1 cellular context compared by ENCODE assay signal in the genomic region with DNA sequence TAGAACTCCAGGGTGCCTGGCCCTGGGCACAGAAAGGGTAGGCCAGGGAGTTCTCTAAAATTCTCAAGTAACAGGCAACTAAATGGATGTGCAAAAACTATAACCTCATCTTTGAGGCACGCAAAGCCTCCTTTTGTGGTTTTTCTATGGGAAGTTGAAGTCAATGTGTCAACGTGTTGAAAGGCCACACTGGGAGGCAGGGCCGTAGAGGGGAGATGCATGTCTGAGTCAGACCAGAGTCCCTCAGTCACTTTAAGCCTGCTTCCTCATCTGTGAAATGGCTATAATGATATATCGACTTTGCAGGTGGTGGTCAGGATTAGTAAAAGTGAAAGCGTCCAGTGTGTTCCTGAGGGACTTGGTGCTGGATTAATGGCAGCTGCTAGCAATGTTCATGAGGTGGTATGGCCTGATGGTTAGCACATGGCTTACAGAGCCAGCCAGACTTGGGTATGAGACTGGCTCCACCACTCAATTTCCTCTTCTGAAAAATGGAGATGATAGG.
TF ChIP-seq lines count a peak whose summit lies in the region.

No MANE protein-coding gene starts in this region.

TF ChIP-seq in GM12878, 131 proteins besides CTCF, POLR2A, EP300 and RAD21 (continued from another document and continues in another):
- TF ChIP-seq IKZF2 (IDR thresholded peaks at IDR 0.05) (peak; percentile 99 to 100), PAX5 (IDR thresholded peaks at IDR 0.05; ENCODE audit: borderline replicate concordance, low read depth, low read length) (peak; percentile 86; the same call in 1 of the 2 replicates), IRF4 (IDR thresholded peaks at IDR 0.05; ENCODE audit: low read depth, low read length) (peak; percentile 98), NR2C2 (IDR thresholded peaks at IDR 0.05; ENCODE audit: borderline replicate concordance, control insufficient read depth, insufficient read length, low read depth) (no peak), LARP7 (IDR thresholded peaks at IDR 0.05) (no peak), NFIC (IDR thresholded peaks at IDR 0.05; ENCODE audit: low read depth, low read length) (peak; percentile 98), EED (IDR thresholded peaks at IDR 0.05; ENCODE audit: low read depth) (peak; percentile 100), MYC (IDR thresholded peaks at IDR 0.05; ENCODE audit: insufficient read depth, insufficient read length, insufficient replicate concordance, low read length, severe bottlenecking) (no peak), JUND (IDR thresholded peaks at IDR 0.05; ENCODE audit: low read depth, low read length) (peak; percentile 87; the same call in 1 of the 2 replicates), TCF3 (IDR thresholded peaks at IDR 0.05; ENCODE audit: borderline replicate concordance, insufficient read depth, low read depth, low read length) (peak; percentile 82), POLR2AphosphoS2 (IDR thresholded peaks at IDR 0.05; ENCODE audit: low read depth, low read length) (no peak), TBL1XR1 (IDR thresholded peaks at IDR 0.05; ENCODE audit: low read depth, low read length) (peak; percentile 87), GABPA (IDR thresholded peaks at IDR 0.05; ENCODE audit: low read depth) (0 out of 2 replicates have a peak, but pooled peaks have one; percentile 27), SMARCA5 (IDR thresholded peaks at IDR 0.05) (0 out of 2 replicates have a peak, but pooled peaks have one; percentile 11), ZNF622 (IDR thresholded peaks at IDR 0.05) (no peak), ZNF24 (IDR thresholded peaks at IDR 0.05) (peak; percentile 97), SREBF1 (IDR thresholded peaks at IDR 0.05; ENCODE audit: low read length) (no peak), PAX8 (IDR thresholded peaks at IDR 0.05) (no peak), MEF2B (IDR thresholded peaks at IDR 0.05; ENCODE audit: partially characterized antibody, poor library complexity, severe bottlenecking) (peak; percentile 93), CREM (IDR thresholded peaks at IDR 0.05; ENCODE audit: low read depth) (peak; percentile 79), BCL11A (IDR thresholded peaks at IDR 0.05; ENCODE audit: low read depth, low read length) (peak; percentile 95), MTA2 (IDR thresholded peaks at IDR 0.05; ENCODE audit: low read depth) (peak; percentile 96), NFXL1 (IDR thresholded peaks at IDR 0.05; ENCODE audit: borderline replicate concordance) (no peak), NBN (IDR thresholded peaks at IDR 0.05) (peak; percentile 89), KLF5 (IDR thresholded peaks at IDR 0.05; ENCODE audit: partially characterized antibody) (no peak)
- TF ChIP-seq, protein P1, sequence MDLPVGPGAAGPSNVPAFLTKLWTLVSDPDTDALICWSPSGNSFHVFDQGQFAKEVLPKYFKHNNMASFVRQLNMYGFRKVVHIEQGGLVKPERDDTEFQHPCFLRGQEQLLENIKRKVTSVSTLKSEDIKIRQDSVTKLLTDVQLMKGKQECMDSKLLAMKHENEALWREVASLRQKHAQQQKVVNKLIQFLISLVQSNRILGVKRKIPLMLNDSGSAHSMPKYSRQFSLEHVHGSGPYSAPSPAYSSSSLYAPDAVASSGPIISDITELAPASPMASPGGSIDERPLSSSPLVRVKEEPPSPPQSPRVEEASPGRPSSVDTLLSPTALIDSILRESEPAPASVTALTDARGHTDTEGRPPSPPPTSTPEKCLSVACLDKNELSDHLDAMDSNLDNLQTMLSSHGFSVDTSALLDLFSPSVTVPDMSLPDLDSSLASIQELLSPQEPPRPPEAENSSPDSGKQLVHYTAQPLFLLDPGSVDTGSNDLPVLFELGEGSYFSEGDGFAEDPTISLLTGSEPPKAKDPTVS (IDR thresholded peaks at IDR 0.05; ENCODE audit: low read depth, low read length): no peak
- TF ChIP-seq, protein P2, sequence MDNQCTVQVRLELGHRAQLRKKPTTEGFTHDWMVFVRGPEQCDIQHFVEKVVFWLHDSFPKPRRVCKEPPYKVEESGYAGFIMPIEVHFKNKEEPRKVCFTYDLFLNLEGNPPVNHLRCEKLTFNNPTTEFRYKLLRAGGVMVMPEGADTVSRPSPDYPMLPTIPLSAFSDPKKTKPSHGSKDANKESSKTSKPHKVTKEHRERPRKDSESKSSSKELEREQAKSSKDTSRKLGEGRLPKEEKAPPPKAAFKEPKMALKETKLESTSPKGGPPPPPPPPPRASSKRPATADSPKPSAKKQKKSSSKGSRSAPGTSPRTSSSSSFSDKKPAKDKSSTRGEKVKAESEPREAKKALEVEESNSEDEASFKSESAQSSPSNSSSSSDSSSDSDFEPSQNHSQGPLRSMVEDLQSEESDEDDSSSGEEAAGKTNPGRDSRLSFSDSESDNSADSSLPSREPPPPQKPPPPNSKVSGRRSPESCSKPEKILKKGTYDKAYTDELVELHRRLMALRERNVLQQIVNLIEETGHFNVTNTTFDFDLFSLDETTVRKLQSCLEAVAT (IDR thresholded peaks at IDR 0.05): peak; percentile 76
- TF ChIP-seq, protein P3, sequence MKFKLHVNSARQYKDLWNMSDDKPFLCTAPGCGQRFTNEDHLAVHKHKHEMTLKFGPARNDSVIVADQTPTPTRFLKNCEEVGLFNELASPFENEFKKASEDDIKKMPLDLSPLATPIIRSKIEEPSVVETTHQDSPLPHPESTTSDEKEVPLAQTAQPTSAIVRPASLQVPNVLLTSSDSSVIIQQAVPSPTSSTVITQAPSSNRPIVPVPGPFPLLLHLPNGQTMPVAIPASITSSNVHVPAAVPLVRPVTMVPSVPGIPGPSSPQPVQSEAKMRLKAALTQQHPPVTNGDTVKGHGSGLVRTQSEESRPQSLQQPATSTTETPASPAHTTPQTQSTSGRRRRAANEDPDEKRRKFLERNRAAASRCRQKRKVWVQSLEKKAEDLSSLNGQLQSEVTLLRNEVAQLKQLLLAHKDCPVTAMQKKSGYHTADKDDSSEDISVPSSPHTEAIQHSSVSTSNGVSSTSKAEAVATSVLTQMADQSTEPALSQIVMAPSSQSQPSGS (IDR thresholded peaks at IDR 0.05; ENCODE audit: low read length): peak; percentile 97
- TF ChIP-seq, protein P4, sequence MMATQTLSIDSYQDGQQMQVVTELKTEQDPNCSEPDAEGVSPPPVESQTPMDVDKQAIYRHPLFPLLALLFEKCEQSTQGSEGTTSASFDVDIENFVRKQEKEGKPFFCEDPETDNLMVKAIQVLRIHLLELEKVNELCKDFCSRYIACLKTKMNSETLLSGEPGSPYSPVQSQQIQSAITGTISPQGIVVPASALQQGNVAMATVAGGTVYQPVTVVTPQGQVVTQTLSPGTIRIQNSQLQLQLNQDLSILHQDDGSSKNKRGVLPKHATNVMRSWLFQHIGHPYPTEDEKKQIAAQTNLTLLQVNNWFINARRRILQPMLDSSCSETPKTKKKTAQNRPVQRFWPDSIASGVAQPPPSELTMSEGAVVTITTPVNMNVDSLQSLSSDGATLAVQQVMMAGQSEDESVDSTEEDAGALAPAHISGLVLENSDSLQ (IDR thresholded peaks at IDR 0.05): peak; percentile 75
- TF ChIP-seq, protein P5, sequence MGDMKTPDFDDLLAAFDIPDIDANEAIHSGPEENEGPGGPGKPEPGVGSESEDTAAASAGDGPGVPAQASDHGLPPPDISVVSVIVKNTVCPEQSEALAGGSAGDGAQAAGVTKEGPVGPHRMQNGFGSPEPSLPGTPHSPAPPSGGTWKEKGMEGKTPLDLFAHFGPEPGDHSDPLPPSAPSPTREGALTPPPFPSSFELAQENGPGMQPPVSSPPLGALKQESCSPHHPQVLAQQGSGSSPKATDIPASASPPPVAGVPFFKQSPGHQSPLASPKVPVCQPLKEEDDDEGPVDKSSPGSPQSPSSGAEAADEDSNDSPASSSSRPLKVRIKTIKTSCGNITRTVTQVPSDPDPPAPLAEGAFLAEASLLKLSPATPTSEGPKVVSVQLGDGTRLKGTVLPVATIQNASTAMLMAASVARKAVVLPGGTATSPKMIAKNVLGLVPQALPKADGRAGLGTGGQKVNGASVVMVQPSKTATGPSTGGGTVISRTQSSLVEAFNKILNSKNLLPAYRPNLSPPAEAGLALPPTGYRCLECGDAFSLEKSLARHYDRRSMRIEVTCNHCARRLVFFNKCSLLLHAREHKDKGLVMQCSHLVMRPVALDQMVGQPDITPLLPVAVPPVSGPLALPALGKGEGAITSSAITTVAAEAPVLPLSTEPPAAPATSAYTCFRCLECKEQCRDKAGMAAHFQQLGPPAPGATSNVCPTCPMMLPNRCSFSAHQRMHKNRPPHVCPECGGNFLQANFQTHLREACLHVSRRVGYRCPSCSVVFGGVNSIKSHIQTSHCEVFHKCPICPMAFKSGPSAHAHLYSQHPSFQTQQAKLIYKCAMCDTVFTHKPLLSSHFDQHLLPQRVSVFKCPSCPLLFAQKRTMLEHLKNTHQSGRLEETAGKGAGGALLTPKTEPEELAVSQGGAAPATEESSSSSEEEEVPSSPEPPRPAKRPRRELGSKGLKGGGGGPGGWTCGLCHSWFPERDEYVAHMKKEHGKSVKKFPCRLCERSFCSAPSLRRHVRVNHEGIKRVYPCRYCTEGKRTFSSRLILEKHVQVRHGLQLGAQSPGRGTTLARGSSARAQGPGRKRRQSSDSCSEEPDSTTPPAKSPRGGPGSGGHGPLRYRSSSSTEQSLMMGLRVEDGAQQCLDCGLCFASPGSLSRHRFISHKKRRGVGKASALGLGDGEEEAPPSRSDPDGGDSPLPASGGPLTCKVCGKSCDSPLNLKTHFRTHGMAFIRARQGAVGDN (IDR thresholded peaks at IDR 0.05): peak; percentile 98
- TF ChIP-seq, protein P6, sequence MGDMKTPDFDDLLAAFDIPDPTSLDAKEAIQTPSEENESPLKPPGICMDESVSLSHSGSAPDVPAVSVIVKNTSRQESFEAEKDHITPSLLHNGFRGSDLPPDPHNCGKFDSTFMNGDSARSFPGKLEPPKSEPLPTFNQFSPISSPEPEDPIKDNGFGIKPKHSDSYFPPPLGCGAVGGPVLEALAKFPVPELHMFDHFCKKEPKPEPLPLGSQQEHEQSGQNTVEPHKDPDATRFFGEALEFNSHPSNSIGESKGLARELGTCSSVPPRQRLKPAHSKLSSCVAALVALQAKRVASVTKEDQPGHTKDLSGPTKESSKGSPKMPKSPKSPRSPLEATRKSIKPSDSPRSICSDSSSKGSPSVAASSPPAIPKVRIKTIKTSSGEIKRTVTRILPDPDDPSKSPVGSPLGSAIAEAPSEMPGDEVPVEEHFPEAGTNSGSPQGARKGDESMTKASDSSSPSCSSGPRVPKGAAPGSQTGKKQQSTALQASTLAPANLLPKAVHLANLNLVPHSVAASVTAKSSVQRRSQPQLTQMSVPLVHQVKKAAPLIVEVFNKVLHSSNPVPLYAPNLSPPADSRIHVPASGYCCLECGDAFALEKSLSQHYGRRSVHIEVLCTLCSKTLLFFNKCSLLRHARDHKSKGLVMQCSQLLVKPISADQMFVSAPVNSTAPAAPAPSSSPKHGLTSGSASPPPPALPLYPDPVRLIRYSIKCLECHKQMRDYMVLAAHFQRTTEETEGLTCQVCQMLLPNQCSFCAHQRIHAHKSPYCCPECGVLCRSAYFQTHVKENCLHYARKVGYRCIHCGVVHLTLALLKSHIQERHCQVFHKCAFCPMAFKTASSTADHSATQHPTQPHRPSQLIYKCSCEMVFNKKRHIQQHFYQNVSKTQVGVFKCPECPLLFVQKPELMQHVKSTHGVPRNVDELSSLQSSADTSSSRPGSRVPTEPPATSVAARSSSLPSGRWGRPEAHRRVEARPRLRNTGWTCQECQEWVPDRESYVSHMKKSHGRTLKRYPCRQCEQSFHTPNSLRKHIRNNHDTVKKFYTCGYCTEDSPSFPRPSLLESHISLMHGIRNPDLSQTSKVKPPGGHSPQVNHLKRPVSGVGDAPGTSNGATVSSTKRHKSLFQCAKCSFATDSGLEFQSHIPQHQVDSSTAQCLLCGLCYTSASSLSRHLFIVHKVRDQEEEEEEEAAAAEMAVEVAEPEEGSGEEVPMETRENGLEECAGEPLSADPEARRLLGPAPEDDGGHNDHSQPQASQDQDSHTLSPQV (IDR thresholded peaks at IDR 0.05): peak; percentile 91
- TF ChIP-seq, protein P7, sequence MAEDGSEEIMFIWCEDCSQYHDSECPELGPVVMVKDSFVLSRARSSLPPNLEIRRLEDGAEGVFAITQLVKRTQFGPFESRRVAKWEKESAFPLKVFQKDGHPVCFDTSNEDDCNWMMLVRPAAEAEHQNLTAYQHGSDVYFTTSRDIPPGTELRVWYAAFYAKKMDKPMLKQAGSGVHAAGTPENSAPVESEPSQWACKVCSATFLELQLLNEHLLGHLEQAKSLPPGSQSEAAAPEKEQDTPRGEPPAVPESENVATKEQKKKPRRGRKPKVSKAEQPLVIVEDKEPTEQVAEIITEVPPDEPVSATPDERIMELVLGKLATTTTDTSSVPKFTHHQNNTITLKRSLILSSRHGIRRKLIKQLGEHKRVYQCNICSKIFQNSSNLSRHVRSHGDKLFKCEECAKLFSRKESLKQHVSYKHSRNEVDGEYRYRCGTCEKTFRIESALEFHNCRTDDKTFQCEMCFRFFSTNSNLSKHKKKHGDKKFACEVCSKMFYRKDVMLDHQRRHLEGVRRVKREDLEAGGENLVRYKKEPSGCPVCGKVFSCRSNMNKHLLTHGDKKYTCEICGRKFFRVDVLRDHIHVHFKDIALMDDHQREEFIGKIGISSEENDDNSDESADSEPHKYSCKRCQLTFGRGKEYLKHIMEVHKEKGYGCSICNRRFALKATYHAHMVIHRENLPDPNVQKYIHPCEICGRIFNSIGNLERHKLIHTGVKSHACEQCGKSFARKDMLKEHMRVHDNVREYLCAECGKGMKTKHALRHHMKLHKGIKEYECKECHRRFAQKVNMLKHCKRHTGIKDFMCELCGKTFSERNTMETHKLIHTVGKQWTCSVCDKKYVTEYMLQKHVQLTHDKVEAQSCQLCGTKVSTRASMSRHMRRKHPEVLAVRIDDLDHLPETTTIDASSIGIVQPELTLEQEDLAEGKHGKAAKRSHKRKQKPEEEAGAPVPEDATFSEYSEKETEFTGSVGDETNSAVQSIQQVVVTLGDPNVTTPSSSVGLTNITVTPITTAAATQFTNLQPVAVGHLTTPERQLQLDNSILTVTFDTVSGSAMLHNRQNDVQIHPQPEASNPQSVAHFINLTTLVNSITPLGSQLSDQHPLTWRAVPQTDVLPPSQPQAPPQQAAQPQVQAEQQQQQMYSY (CRISPR knock-in tag; IDR thresholded peaks at IDR 0.05): no peak
- TF ChIP-seq, protein P8, sequence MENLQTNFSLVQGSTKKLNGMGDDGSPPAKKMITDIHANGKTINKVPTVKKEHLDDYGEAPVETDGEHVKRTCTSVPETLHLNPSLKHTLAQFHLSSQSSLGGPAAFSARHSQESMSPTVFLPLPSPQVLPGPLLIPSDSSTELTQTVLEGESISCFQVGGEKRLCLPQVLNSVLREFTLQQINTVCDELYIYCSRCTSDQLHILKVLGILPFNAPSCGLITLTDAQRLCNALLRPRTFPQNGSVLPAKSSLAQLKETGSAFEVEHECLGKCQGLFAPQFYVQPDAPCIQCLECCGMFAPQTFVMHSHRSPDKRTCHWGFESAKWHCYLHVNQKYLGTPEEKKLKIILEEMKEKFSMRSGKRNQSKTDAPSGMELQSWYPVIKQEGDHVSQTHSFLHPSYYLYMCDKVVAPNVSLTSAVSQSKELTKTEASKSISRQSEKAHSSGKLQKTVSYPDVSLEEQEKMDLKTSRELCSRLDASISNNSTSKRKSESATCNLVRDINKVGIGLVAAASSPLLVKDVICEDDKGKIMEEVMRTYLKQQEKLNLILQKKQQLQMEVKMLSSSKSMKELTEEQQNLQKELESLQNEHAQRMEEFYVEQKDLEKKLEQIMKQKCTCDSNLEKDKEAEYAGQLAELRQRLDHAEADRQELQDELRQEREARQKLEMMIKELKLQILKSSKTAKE (IDR thresholded peaks at IDR 0.05; ENCODE audit: low read depth, poor library complexity, severe bottlenecking): peak; percentile 92
